Comparison of ENCODE assay signal across 22 cellular contexts in the genomic region with DNA sequence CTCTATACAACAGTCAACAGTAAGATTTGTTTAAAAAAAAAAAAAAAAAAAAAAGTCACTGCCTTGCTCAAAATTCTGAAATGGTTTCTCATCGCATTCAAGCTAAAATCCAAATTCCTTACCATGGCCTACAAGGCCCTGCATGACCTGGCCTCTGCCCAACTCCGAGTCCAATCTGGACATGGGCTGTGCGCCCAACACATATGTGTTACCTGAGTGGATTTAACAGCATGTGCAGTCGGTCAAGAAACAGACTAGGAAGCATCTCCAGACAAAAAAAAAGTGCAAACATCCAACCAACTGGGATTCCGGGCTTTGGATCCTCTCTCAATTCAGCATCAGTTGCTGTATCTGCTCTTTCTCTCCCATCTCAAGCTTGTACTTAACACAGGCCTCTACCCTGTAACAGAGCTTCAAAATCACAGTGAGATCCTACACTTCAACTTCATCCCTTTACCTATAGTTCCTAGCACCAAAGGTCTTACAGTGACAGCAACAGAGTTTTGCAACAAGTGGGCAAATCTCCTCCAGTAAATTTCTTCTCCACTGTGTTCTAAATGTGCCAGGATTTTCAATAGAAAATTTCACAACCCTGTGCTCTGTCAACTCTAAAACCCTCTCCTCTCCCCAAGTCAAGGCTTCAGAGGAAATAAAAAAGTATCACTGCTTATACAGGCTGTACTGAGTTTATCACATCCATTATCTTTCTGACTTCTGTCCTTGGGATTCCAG. TPM values are rescaled to one million over a fixed set of nuclear protein-coding genes. Genes with fewer than 3 reads are reported as not detected.
DNase-seq lines count a peak whose midpoint lies in the region; ATAC-seq and TF ChIP-seq lines count a peak whose summit lies in the region.
"Had no signal": no experiment of that assay in that cellular context is flagged by ENCODE, and none has a peak within 500 bp of the region (broad histone marks: within the 10 kb centered on the region; RNA-seq: fewer than 3 reads in every experiment).

No MANE protein-coding gene starts in this region.

- H3K23me2 ChIP-seq in H9 (ENCODE audit: insufficient read length, low read depth, low read length, poor library complexity, severe bottlenecking): no peaks in the 10 kb centered on the region

- no peak overlapping the region for H3K23ac ChIP-seq in H9 (ENCODE audit: insufficient read length, low read depth, low read length)

- no peak overlapping the region for H2BK5ac ChIP-seq in H9 (ENCODE audit: insufficient read length, low read length)

- H3K79me2 ChIP-seq in H9 (ENCODE audit: insufficient read depth, low read length): peaks cover 71% of the 10 kb centered on the region; the same call in 1 of the 2 replicates
- H3K79me2 ChIP-seq in SU-DHL-6 (ENCODE audit: insufficient read depth, low read length): peaks cover 100% of the 10 kb centered on the region

- peaks cover 2 to 20% (median 12%) of the 10 kb centered on the region in 3 experiments; a peak in 6 of 7 replicates for H3K36me3 Mint-ChIP-seq in H9 (ENCODE audit: insufficient read depth in 1 of 3, low read depth in 3 of 3)
- peaks cover 5% of the 10 kb centered on the region for H3K36me3 Mint-ChIP-seq in stimulated activated memory B cell treated with anti-CD40 and anti-IgM and Interleukin-4, amounts not matched to agents 10 μg/mL and 1 μg/mL and 100 μg/mL, for 72 hours

- H3K9me3 Mint-ChIP-seq in H9: no peaks in the 10 kb centered on the region
- H3K9me3 Mint-ChIP-seq in stimulated activated memory B cell treated with anti-CD40 and anti-IgM and Interleukin-4, amounts not matched to agents 10 μg/mL and 1 μg/mL and 100 μg/mL, for 72 hours: no peaks in the 10 kb centered on the region
- H3K9me3 Mint-ChIP-seq: GM23338 had no signal

- H3T11ph ChIP-seq in H9 (ENCODE audit: low read length): no peak overlapping the region

- no peaks in the 10 kb centered on the region for H3K9me2 ChIP-seq in SU-DHL-6 (replicated peaks; ENCODE audit: insufficient read depth, low read length)
- H3K9me2 ChIP-seq: SK-N-SH had no signal

- no peaks in the 10 kb centered on the region for H3K36me3 ChIP-seq in SU-DHL-6 (ENCODE audit: low read length)

- ATAC-seq in left lobe of liver: peak; percentile 73
- no peak for ATAC-seq in stimulated activated memory B cell treated with anti-CD40 and anti-IgM and Interleukin-4, amounts not matched to agents 10 μg/mL and 1 μg/mL and 100 μg/mL, for 72 hours
- ATAC-seq: GM23338 had no signal

- no peak overlapping the region for H2AFZ ChIP-seq in H9 (ENCODE audit: low read length)
- no peak overlapping the region for H2AFZ ChIP-seq in SU-DHL-6 (ENCODE audit: low read depth, low read length, severe bottlenecking)
- H2AFZ ChIP-seq: GM23338 had no signal

- peaks cover 58 to 66% of the 10 kb centered on the region in 2 experiments for H3K4me1 Mint-ChIP-seq in H9
- peaks cover 58% of the 10 kb centered on the region for H3K4me1 Mint-ChIP-seq in stimulated activated memory B cell treated with anti-CD40 and anti-IgM and Interleukin-4, amounts not matched to agents 10 μg/mL and 1 μg/mL and 100 μg/mL, for 72 hours

- H3K4me3 ChIP-seq in SU-DHL-6 (ENCODE audit: insufficient read depth, low read length, poor library complexity, severe bottlenecking): no peak overlapping the region
- H3K4me3 ChIP-seq: GM23338 had no signal

- H3K9ac ChIP-seq in H9 (ENCODE audit: extremely low read depth, insufficient read length, low read length) (no peak overlapping the region), SU-DHL-6 (ENCODE audit: low read length) (peak overlapping the region; percentile 16)
- H3K9ac ChIP-seq: SK-N-SH had no signal

- H3K18ac ChIP-seq in H9 (ENCODE audit: insufficient read length, low read depth, low read length): no peak overlapping the region

- no peak overlapping the region for H4K91ac ChIP-seq in H9 (ENCODE audit: insufficient read length, low read depth, low read length)

- DNase-seq in H9 (no peak), left lobe of liver (ENCODE audit: low spot score) (no peak), H4 (ENCODE audit: low spot score) (no peak), NCI-H345 (lab: John Stamatoyannopoulos, UW) (no peak), SW 1271 (lab: John Stamatoyannopoulos, UW) (no peak)
- DNase-seq: ACHN, DMS 273 treated with DMSO at 0.1 percent for 48 hours, DND-41, GDM1, KG1, MV-4-11, NCI-H187, NCI-H2107, NCI-H510A treated with DMSO at 0.1 percent for 48 hours, NCI-H774, RPMI8226, SHP77 treated with DMSO at 0.1 percent for 48 hours, SK-N-SH had no signal

- no peak overlapping the region for H2BK120ac ChIP-seq in H9 (ENCODE audit: low read depth, low read length, poor library complexity, severe bottlenecking)

- no peak overlapping the region for H2BK15ac ChIP-seq in H9 (ENCODE audit: low read depth, low read length)

- H2AK5ac ChIP-seq in H9 (ENCODE audit: insufficient read length, low read length): no peak overlapping the region

- TF ChIP-seq CTCF in H9 (conservative IDR thresholded peaks at IDR 0.05) (no peak), SU-DHL-6 (IDR thresholded peaks at IDR 0.05; ENCODE audit: insufficient read depth, low read length, poor library complexity, severe bottlenecking) (no peak)

- H4K8ac ChIP-seq in H9 (replicated peaks; ENCODE audit: insufficient read length, low read depth, low read length): no peak overlapping the region

- H3K27ac ChIP-seq in H9 (ENCODE audit: insufficient read length, low read depth, low read length) (no peak overlapping the region), SU-DHL-6 (ENCODE audit: low read depth, low read length) (peak overlapping the region; percentile 98)
- H3K27ac ChIP-seq: C4-2B had no signal

- H3K27me3 Mint-ChIP-seq in H9 (ENCODE audit: low read depth): no peaks in the 10 kb centered on the region
- H3K27me3 Mint-ChIP-seq in stimulated activated memory B cell treated with anti-CD40 and anti-IgM and Interleukin-4, amounts not matched to agents 10 μg/mL and 1 μg/mL and 100 μg/mL, for 72 hours: no peaks in the 10 kb centered on the region

- H3K4me2 ChIP-seq in H9 (ENCODE audit: insufficient read depth, insufficient read length, low read length) (no peak overlapping the region), SU-DHL-6 (ENCODE audit: low read depth, low read length, poor library complexity, severe bottlenecking) (peak overlapping the region; percentile 96)
- H3K4me2 ChIP-seq: GM23338, SK-N-SH had no signal

- H3F3A ChIP-seq in SU-DHL-6 (ENCODE audit: insufficient read depth): peaks cover 51% of the 10 kb centered on the region

- no peak overlapping the region for H2BK12ac ChIP-seq in H9 (ENCODE audit: insufficient read length, low read depth, low read length)

- H3K9me3 ChIP-seq in H9 (ENCODE audit: control insufficient read depth, low read depth, low read length) (no peaks in the 10 kb centered on the region), SU-DHL-6 (ENCODE audit: insufficient read depth, low read length) (no peaks in the 10 kb centered on the region)
- H3K9me3 ChIP-seq: SK-N-SH had no signal

- H3K27me3 ChIP-seq in H9 (ENCODE audit: insufficient read depth, low read length) (no peaks in the 10 kb centered on the region; the same call in 1 of the 2 replicates), SU-DHL-6 (ENCODE audit: low read length) (no peaks in the 10 kb centered on the region)

- H4K20me1 ChIP-seq in H9 (ENCODE audit: control insufficient read depth, insufficient read depth, insufficient read length) (no peaks in the 10 kb centered on the region), SU-DHL-6 (ENCODE audit: low read depth, low read length) (no peaks in the 10 kb centered on the region)

- no peak overlapping the region for H3K14ac ChIP-seq in H9 (ENCODE audit: insufficient read depth, low read length)

- no peak overlapping the region for H3K4ac ChIP-seq in H9 (ENCODE audit: low read depth, low read length)

- peaks cover 7% of the 10 kb centered on the region; the same call in 1 of the 2 replicates for H3K4me1 ChIP-seq in H9 (ENCODE audit: insufficient read depth, low read length)

- no peak overlapping the region for H3K4me3 Mint-ChIP-seq in H9
- H3K4me3 Mint-ChIP-seq in stimulated activated memory B cell treated with anti-CD40 and anti-IgM and Interleukin-4, amounts not matched to agents 10 μg/mL and 1 μg/mL and 100 μg/mL, for 72 hours: no peak overlapping the region
- H3K4me3 Mint-ChIP-seq: GM23338 had no signal

- H3K56ac ChIP-seq in H9 (ENCODE audit: insufficient read length, low read depth, low read length): no peak overlapping the region

- H3K79me1 ChIP-seq in H9 (ENCODE audit: insufficient read depth, low read depth, low read length, poor library complexity, severe bottlenecking): peaks cover 13% of the 10 kb centered on the region

- no peak overlapping the region for H2BK20ac ChIP-seq in H9 (ENCODE audit: low read depth, low read length, poor library complexity, severe bottlenecking)

- no peak overlapping the region for H4K5ac ChIP-seq in H9 (ENCODE audit: insufficient read length, low read depth, low read length)

- H3K27ac Mint-ChIP-seq in H9: peak overlapping the region in 2 of 3 experiments; percentile 18 to 71; a peak in 4 of 7 replicates
- H3K27ac Mint-ChIP-seq in stimulated activated memory B cell treated with anti-CD40 and anti-IgM and Interleukin-4, amounts not matched to agents 10 μg/mL and 1 μg/mL and 100 μg/mL, for 72 hours: peak overlapping the region; percentile 18
- H3K27ac Mint-ChIP-seq: GM23338 had no signal

- no CpG with 5 or more reads among the region's 5 CpGs for WGBS in H9 (ENCODE audit: extremely low coverage, insufficient read length, low lambda C conversion rate)

RNA-seq across cellular contexts. Expression of a gene that starts 19.6 kb away (rescaled TPM):
- total RNA-seq in H9 (2021) (63.7 and 67.0 TPM in 2 replicates), left lobe of liver (5.0 TPM)
- total RNA-seq in H4 (2014; rRNA removed; shearing (Covaris generic)): 20.8 and 28.0 TPM in 2 replicates
